Comparison of ENCODE assay signal across 17 cellular contexts in genomic region chr2:1081411-1082225, GRCh38.
A peak's percentile ranks its signal among the peaks of the same experiment; 100 is the strongest.
DNase-seq lines count a peak whose midpoint lies in the region; ATAC-seq and TF ChIP-seq lines count a peak whose summit lies in the region.
"Had no signal": no experiment of that assay in that cellular context is flagged by ENCODE, and none has a peak within 500 bp of the region (broad histone marks: within the 10 kb centered on the region; RNA-seq: fewer than 3 reads in every experiment).

No MANE protein-coding gene starts in this region.

- H3K27me3 Mint-ChIP-seq in naive thymus-derived CD4-positive, alpha-beta T cell = peaks cover 0 to 3% (median 0%) of the 10 kb centered on the region in 5 donors

- intact Hi-C loops in naive thymus-derived CD4-positive, alpha-beta T cell (cut with micrococcal nuclease) = no loop called here

- H3K4me2 ChIP-seq in smooth muscle cell = no peak overlapping the region

- H3K4me3 Mint-ChIP-seq in naive thymus-derived CD4-positive, alpha-beta T cell = no peak overlapping the region
- H3K4me3 Mint-ChIP-seq: activated B cell treated with CpG ODN at 0.5 μM for 24 hours had no signal

- no peaks in the 10 kb centered on the region for H4K20me1 ChIP-seq in smooth muscle cell (ENCODE audit: low read depth)

- H3K36me3 Mint-ChIP-seq in naive thymus-derived CD4-positive, alpha-beta T cell = peaks cover 0 to 4% (median 0%) of the 10 kb centered on the region in 5 donors
- H3K36me3 Mint-ChIP-seq: activated naive CD4-positive, alpha-beta T cell treated with anti-CD3 and anti-CD28 coated beads, Interleukin-2, amount 50 U/mL, for 72 hours had no signal

- peaks cover 0 to 3% (median 0%) of the 10 kb centered on the region in 7 donors for H3K4me1 Mint-ChIP-seq in naive thymus-derived CD4-positive, alpha-beta T cell
- H3K4me1 Mint-ChIP-seq: activated B cell treated with CpG ODN at 0.5 μM for 24 hours had no signal

- H3K4me3 ChIP-seq in BE2C (ENCODE audit: low read depth, low read length) = no peak overlapping the region
- H3K4me3 ChIP-seq in fibroblast of mammary gland (ENCODE audit: control insufficient read depth, low read depth, low read length) = no peak overlapping the region
- H3K4me3 ChIP-seq in naive thymus-derived CD4-positive, alpha-beta T cell (ENCODE audit: low read length) = no peak overlapping the region
- H3K4me3 ChIP-seq in smooth muscle cell = no peak overlapping the region
- H3K4me3 ChIP-seq: vagina had no signal

- H3K27me3 ChIP-seq in BE2C = no peaks in the 10 kb centered on the region
- H3K27me3 ChIP-seq in naive thymus-derived CD4-positive, alpha-beta T cell (ENCODE audit: control insufficient read depth in 2 of 2, insufficient read depth in 2 of 2, low read length in 2 of 2) = no peaks in the 10 kb centered on the region
- no peaks in the 10 kb centered on the region for H3K27me3 ChIP-seq in smooth muscle cell (ENCODE audit: low read depth)
- H3K27me3 ChIP-seq: vagina had no signal

- POLR2A ChIA-PET in naive thymus-derived CD4-positive, alpha-beta T cell (lab: Charles Lee) = no interaction called here

- TF ChIP-seq CTCF in BE2C (IDR thresholded peaks at IDR 0.05; ENCODE audit: low read depth, low read length) = no peak
- no peak for TF ChIP-seq CTCF in fibroblast of mammary gland (conservative IDR thresholded peaks at IDR 0.05; ENCODE audit: control insufficient read depth, insufficient read depth, low read depth, low read length)
- no peak for TF ChIP-seq CTCF in smooth muscle cell (IDR thresholded peaks at IDR 0.05; ENCODE audit: borderline replicate concordance, insufficient read depth, poor library complexity, severe bottlenecking)

- H3K9me3 ChIP-seq in BE2C = no peaks in the 10 kb centered on the region
- no peaks in the 10 kb centered on the region for H3K9me3 ChIP-seq in naive thymus-derived CD4-positive, alpha-beta T cell (ENCODE audit: control insufficient read depth in 2 of 3, low read length in 3 of 3)
- H3K9me3 ChIP-seq in smooth muscle cell (replicated peaks; ENCODE audit: low read depth) = no peaks in the 10 kb centered on the region
- H3K9me3 ChIP-seq: vagina had no signal

- no peaks in the 10 kb centered on the region for H3K79me2 ChIP-seq in smooth muscle cell (ENCODE audit: low read depth)

- ATAC-seq in naive thymus-derived CD4-positive, alpha-beta T cell = peak; percentile 14
- no peak for ATAC-seq in GM19324 (IDR thresholded peaks at IDR 0.05; ENCODE audit: low FRiP score, unreplicated experiment)
- ATAC-seq: activated naive CD4-positive, alpha-beta T cell treated with anti-CD3 and anti-CD28 coated beads, Interleukin-2, amount 50 U/mL, for 72 hours had no signal

- no peak overlapping the region for H3K27ac Mint-ChIP-seq in naive thymus-derived CD4-positive, alpha-beta T cell
- H3K27ac Mint-ChIP-seq: activated B cell treated with CpG ODN at 0.5 μM for 24 hours had no signal

- CTCF ChIA-PET in naive thymus-derived CD4-positive, alpha-beta T cell (lab: Charles Lee) = no interaction called here

- no peak overlapping the region for H3K27ac ChIP-seq in naive thymus-derived CD4-positive, alpha-beta T cell (ENCODE audit: low read depth, low read length)
- H3K27ac ChIP-seq in smooth muscle cell (ENCODE audit: low read depth) = no peak overlapping the region
- H3K27ac ChIP-seq: C4-2B, vagina had no signal

- H2AFZ ChIP-seq in smooth muscle cell (ENCODE audit: low read depth) = no peak overlapping the region

- H3K9ac ChIP-seq in smooth muscle cell (ENCODE audit: low read depth) = no peak overlapping the region

- DNase-seq in BE2C (peak; percentile 20), LHCN-M2 (ENCODE audit: low read depth) (peak; percentile 14), fibroblast of mammary gland (ENCODE audit: low read depth) (peak; percentile 12), smooth muscle cell (lab: John Stamatoyannopoulos, UW; ENCODE audit: unreplicated experiment) (no peak), DMS53 treated with DMSO at 0.1 percent for 48 hours (lab: John Stamatoyannopoulos, UW; ENCODE audit: unreplicated experiment) (no peak), Kasumi-1 (lab: John Stamatoyannopoulos, UW) (no peak)
- no peak for DNase-seq in naive thymus-derived CD4-positive, alpha-beta T cell
- DNase-seq: activated B cell treated with CpG ODN at 0.5 μM for 24 hours; activated CD8-positive, alpha-beta memory T cell treated with anti-CD3 and anti-CD28 coated beads, Interleukin-2, amount 50 U/mL, for 48 hours; erythroblast; midbrain; NK-92 treated with Interleukin-12 subunit alpha and Interleukin-12 subunit beta, amount 100 ng/mL, for 24 hours; stimulated activated CD4-positive, alpha-beta T cell treated with anti-CD3 and anti-CD28 coated beads, Interleukin-1b, Interleukin-23, amount 100 ng/mL, for 48 hours had no signal

- H3K9me3 Mint-ChIP-seq in naive thymus-derived CD4-positive, alpha-beta T cell = no peaks in the 10 kb centered on the region
- H3K9me3 Mint-ChIP-seq: activated B cell treated with CpG ODN at 0.5 μM for 24 hours; activated naive CD4-positive, alpha-beta T cell treated with anti-CD3 and anti-CD28 coated beads, Interleukin-2, amount 50 U/mL, for 72 hours had no signal

- H3K4me1 ChIP-seq in BE2C = no peaks in the 10 kb centered on the region
- H3K4me1 ChIP-seq in naive thymus-derived CD4-positive, alpha-beta T cell (ENCODE audit: control insufficient read depth in 2 of 2, insufficient read depth in 2 of 2, low read length in 2 of 2) = no peaks in the 10 kb centered on the region
- H3K4me1 ChIP-seq in smooth muscle cell (ENCODE audit: low read depth) = no peaks in the 10 kb centered on the region
- H3K4me1 ChIP-seq: vagina had no signal

- H3K36me3 ChIP-seq in BE2C (no peaks in the 10 kb centered on the region), smooth muscle cell (ENCODE audit: low read depth) (no peaks in the 10 kb centered on the region)
- H3K36me3 ChIP-seq in naive thymus-derived CD4-positive, alpha-beta T cell (ENCODE audit: control insufficient read depth in 2 of 3, insufficient read depth in 3 of 3, low read length in 3 of 3) = no peaks in the 10 kb centered on the region
- H3K36me3 ChIP-seq: vagina had no signal

- 84% methylated on average over 15 of the region's 15 CpGs for WGBS in smooth muscle cell (ENCODE audit: low lambda C conversion rate)

- no peaks in the 10 kb centered on the region for H3F3A ChIP-seq in smooth muscle cell (ENCODE audit: low read depth)

Comparison
In these comparisons a context has a peak if more than half of its experiments do, and no peak if none do; other contexts are left out.
1. DNase-seq: peak in BE2C (single experiment), LHCN-M2 (single experiment) and fibroblast of mammary gland (single experiment); none in naive thymus-derived CD4-positive, alpha-beta T cell (0 of 9), smooth muscle cell (single experiment), DMS53 treated with DMSO at 0.1 percent for 48 hours (single experiment) and Kasumi-1 (0 of 2).